ENCODE assay signal across 9 cellular contexts in the genomic region with DNA sequence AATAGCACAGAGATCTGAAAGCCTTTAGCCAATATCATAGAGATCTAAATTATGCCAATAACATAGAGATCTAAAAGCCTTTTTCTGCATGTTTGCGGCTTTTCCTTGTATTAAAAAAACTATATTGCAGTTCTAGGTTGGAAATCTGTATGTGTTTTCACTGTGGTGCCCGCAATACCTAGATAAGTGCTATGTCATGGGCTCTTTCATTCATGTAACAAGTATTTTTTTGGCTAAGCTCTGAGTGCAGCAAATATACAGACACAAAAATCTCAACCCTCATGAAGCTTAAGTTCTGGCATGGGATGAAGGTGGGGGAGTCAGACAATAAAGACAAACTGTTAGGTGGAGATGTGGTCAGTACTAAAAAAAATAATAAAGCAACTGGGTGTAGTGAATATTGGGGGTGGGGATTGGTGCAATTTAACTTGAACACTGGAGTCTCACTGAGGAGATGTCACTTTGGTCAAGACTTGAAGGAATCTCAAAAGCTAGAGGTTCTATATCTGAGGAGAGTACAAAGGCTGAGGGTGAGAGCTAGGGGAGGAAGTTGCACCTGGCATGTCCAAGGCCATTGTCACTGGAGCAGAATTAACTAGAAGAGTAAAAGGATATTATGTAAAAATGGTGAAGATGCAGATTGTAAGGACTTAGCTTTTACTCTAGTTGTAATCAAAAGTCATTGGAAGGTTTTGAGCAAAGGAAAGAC. TPM values are rescaled to one million over a fixed set of nuclear protein-coding genes. Genes with fewer than 3 reads are reported as not detected.
A peak's percentile ranks its signal among the peaks of the same experiment; 100 is the strongest.
DNase-seq lines count a peak whose midpoint lies in the region; ATAC-seq and TF ChIP-seq lines count a peak whose summit lies in the region.
"Had no signal": no experiment of that assay in that cellular context is flagged by ENCODE, and none has a peak within 500 bp of the region (broad histone marks: within the 10 kb centered on the region; RNA-seq: fewer than 3 reads in every experiment).

No MANE protein-coding gene starts in this region.

- ATAC-seq in naive thymus-derived CD8-positive, alpha-beta T cell, result no peak

- H3K9me3 Mint-ChIP-seq in naive thymus-derived CD8-positive, alpha-beta T cell, result no peaks in the 10 kb centered on the region

- H3K27me3 ChIP-seq in rectal smooth muscle tissue (ENCODE audit: control insufficient read depth, insufficient read depth, low read length), result no peaks in the 10 kb centered on the region

- H3K9ac ChIP-seq in rectal smooth muscle tissue (ENCODE audit: low read length), result no peak overlapping the region

- no peak for TF ChIP-seq POLR2A in NB4 (IDR thresholded peaks at IDR 0.05; ENCODE audit: extremely low read depth, insufficient read length)

- H3K27ac Mint-ChIP-seq in naive thymus-derived CD8-positive, alpha-beta T cell, result no peak overlapping the region

- H3K4me3 ChIP-seq in GM12864 (ENCODE audit: low read depth, low read length) (peak overlapping the region; percentile 77), NB4 (ENCODE audit: low read depth, low read length) (peak overlapping the region; percentile 97), epithelial cell of esophagus (ENCODE audit: low read length) (peak overlapping the region; percentile 97), rectal smooth muscle tissue (ENCODE audit: low read length) (peak overlapping the region; percentile 77)

- no peaks in the 10 kb centered on the region for H3K4me1 ChIP-seq in rectal smooth muscle tissue (ENCODE audit: control insufficient read depth, insufficient read depth, low read length)

- H3K36me3 ChIP-seq in rectal smooth muscle tissue (ENCODE audit: control insufficient read depth, insufficient read depth, low read length), result no peaks in the 10 kb centered on the region

- TF ChIP-seq CTCF in GM12864 (IDR thresholded peaks at IDR 0.05; ENCODE audit: low read depth, low read length, missing control alignments) (no peak), NB4 (IDR thresholded peaks at IDR 0.05; ENCODE audit: low read depth, low read length) (no peak), epithelial cell of esophagus (IDR thresholded peaks at IDR 0.05; ENCODE audit: insufficient read depth, low read depth, low read length, missing control alignments) (no peak)

- peaks cover 0 to 3% (median 0%) of the 10 kb centered on the region in 4 donors for H3K4me1 Mint-ChIP-seq in naive thymus-derived CD8-positive, alpha-beta T cell

- POLR2A ChIA-PET in naive thymus-derived CD8-positive, alpha-beta T cell (lab: Charles Lee), result interaction anchor here (1.0 to 1.1 kb wide), 2 partner anchors 7 to 379 kb away, joined by 3 to 9 read pairs; a partner anchor contains a TSS

- no peak overlapping the region for H3K4me3 Mint-ChIP-seq in naive thymus-derived CD8-positive, alpha-beta T cell

- in situ Hi-C loops in ACHN (cut with HindIII; ENCODE audit: low pct_ligation_motif_present, low pct_unique_long_range_greater_than_20kb, low sequenced_read_pairs), result no loop called here

- H3K36me3 Mint-ChIP-seq in naive thymus-derived CD8-positive, alpha-beta T cell, result no peaks in the 10 kb centered on the region

- peaks cover 0 to 1% (median 0%) of the 10 kb centered on the region in 5 donors for H3K27me3 Mint-ChIP-seq in naive thymus-derived CD8-positive, alpha-beta T cell

- DNase-seq in GM12864 (ENCODE audit: low read depth) (no peak), NB4 (ENCODE audit: low read depth) (peak; percentile 30), epithelial cell of esophagus (ENCODE audit: low read depth) (no peak), GM19238 (ENCODE audit: insufficient read length, low spot score) (no peak), GDM1 (lab: John Stamatoyannopoulos, UW) (no peak), ACHN (no peak)
- DNase-seq in naive thymus-derived CD8-positive, alpha-beta T cell, result no peak
- DNase-seq: midbrain had no signal

- H3K27ac ChIP-seq in rectal smooth muscle tissue (ENCODE audit: low read depth, low read length), result no peak overlapping the region

RNA-seq across cellular contexts. Expression of a gene that starts 1.0 kb away (rescaled TPM):
- total RNA-seq in naive thymus-derived CD8-positive, alpha-beta T cell, result under 1 TPM; 0.49 to 0.77 TPM
- under 1 TPM in 1 of 3 donors, not detected in 2; 0.54 TPM for polyA plus RNA-seq in naive thymus-derived CD8-positive, alpha-beta T cell

RNA-seq across cellular contexts. Expression of a gene that starts 53.2 kb away (rescaled TPM):
- 10 to 100 TPM; 17.4 to 19.8 TPM for total RNA-seq in naive thymus-derived CD8-positive, alpha-beta T cell
- polyA plus RNA-seq in naive thymus-derived CD8-positive, alpha-beta T cell, result under 1 TPM; 0.12 to 0.44 (median 0.23) TPM
